ENCODE assay signal across 8 cellular contexts in genomic region chr19:57558525-57558924, GRCh38. TPM values are rescaled to one million over a fixed set of nuclear protein-coding genes. Genes with fewer than 3 reads are reported as not detected.
A peak's percentile ranks its signal among the peaks of the same experiment; 100 is the strongest.
DNase-seq lines count a peak whose midpoint lies in the region; ATAC-seq and TF ChIP-seq lines count a peak whose summit lies in the region.

No MANE protein-coding gene starts in this region.

- H3K9me2 ChIP-seq in neural cell (ENCODE audit: insufficient read depth, low read length), result no peaks in the 10 kb centered on the region

- no peak for TF ChIP-seq POLR2A in NB4 (IDR thresholded peaks at IDR 0.05; ENCODE audit: extremely low read depth, insufficient read length)

- ATAC-seq in esophagus mucosa, result no peak
- no peak for ATAC-seq in HG03039 (IDR thresholded peaks at IDR 0.05; ENCODE audit: unreplicated experiment)
- ATAC-seq in GM21360 (IDR thresholded peaks at IDR 0.05; ENCODE audit: unreplicated experiment), result no peak

- H3K36me3 Mint-ChIP-seq in CD8-positive, alpha-beta memory T cell, result peaks cover 27 to 62% (median 52%) of the 10 kb centered on the region in 3 donors

- H3K27ac ChIP-seq in CD8-positive, alpha-beta memory T cell (ENCODE audit: low read depth, low read length), result no peak overlapping the region
- H3K27ac ChIP-seq in ectodermal cell (ENCODE audit: insufficient read depth, low read depth, low read length, poor library complexity, severe bottlenecking) (no peak overlapping the region), neural cell (ENCODE audit: low read length) (no peak overlapping the region)

- peak overlapping the region; percentile 95 for H3K4me2 ChIP-seq in neural cell (ENCODE audit: low read length)

- H3K36me3 ChIP-seq in CD8-positive, alpha-beta memory T cell (ENCODE audit: insufficient read depth, low read length), result peaks cover 28% of the 10 kb centered on the region
- H3K36me3 ChIP-seq in ectodermal cell (ENCODE audit: control insufficient read depth, insufficient read depth, low read length) (peaks cover 19% of the 10 kb centered on the region), neural cell (ENCODE audit: insufficient read depth, low read length) (peaks cover 21% of the 10 kb centered on the region)

- peak overlapping the region; percentile 83 for H3K9ac ChIP-seq in neural cell (ENCODE audit: low read length)

- TF ChIP-seq EP300 in neural cell (conservative IDR thresholded peaks at IDR 0.05; ENCODE audit: poor library complexity, severe bottlenecking), result no peak

- no peaks in the 10 kb centered on the region for H4K20me1 ChIP-seq in neural cell (ENCODE audit: insufficient read depth)

- peaks cover 16 to 63% (median 30%) of the 10 kb centered on the region in 5 donors for H3K9me3 Mint-ChIP-seq in CD8-positive, alpha-beta memory T cell

- peak overlapping the region; percentile 90 to 98 (median 97) for H3K4me3 Mint-ChIP-seq in CD8-positive, alpha-beta memory T cell

- CTCF ChIA-PET in CD8-positive, alpha-beta memory T cell (lab: Charles Lee), result no interaction called here

- TF ChIP-seq CTCF in NB4 (IDR thresholded peaks at IDR 0.05; ENCODE audit: low read depth, low read length) (no peak), neural cell (IDR thresholded peaks at IDR 0.05; ENCODE audit: poor library complexity, severe bottlenecking) (peak; percentile 17)

- H3K9me3 ChIP-seq in CD8-positive, alpha-beta memory T cell (ENCODE audit: low read length), result peaks cover 2% of the 10 kb centered on the region
- H3K9me3 ChIP-seq in ectodermal cell (ENCODE audit: control insufficient read depth, low read length), result peaks cover 3% of the 10 kb centered on the region
- H3K9me3 ChIP-seq in neural cell (ENCODE audit: low read length), result peaks cover 7% of the 10 kb centered on the region

- no peak for TF ChIP-seq RAD21 in neural cell (conservative IDR thresholded peaks at IDR 0.05)

- no peaks in the 10 kb centered on the region for H3F3A ChIP-seq in neural cell (ENCODE audit: insufficient read depth, low read length, poor library complexity, severe bottlenecking)

- peaks cover 13% of the 10 kb centered on the region in 2 donors for H3K27me3 Mint-ChIP-seq in CD8-positive, alpha-beta memory T cell

- H3K4me1 Mint-ChIP-seq in CD8-positive, alpha-beta memory T cell, result peaks cover 34 to 40% (median 36%) of the 10 kb centered on the region in 3 donors

- peaks cover 9% of the 10 kb centered on the region for H3K79me2 ChIP-seq in neural cell (replicated peaks; ENCODE audit: insufficient read depth, low read length)

- H3K27ac Mint-ChIP-seq in CD8-positive, alpha-beta memory T cell, result peak overlapping the region; percentile 30 to 95 (median 80)

- peak overlapping the region; percentile 85 for H3K4me3 ChIP-seq in CD8-positive, alpha-beta memory T cell (ENCODE audit: low read length)
- H3K4me3 ChIP-seq in NB4 (ENCODE audit: low read depth, low read length) (peak overlapping the region; percentile 71), ectodermal cell (ENCODE audit: insufficient read depth, low read depth, low read length) (peak overlapping the region; percentile 87), neural cell (ENCODE audit: low read length) (peak overlapping the region; percentile 94)

- 61 to 66% methylated on average over 6 of the region's 6 CpGs for WGBS in ectodermal cell, 2 experiments

- POLR2A ChIA-PET in CD8-positive, alpha-beta memory T cell (lab: Charles Lee), result interaction anchor here (0.6 kb wide), 1 partner anchor 535 kb away, joined by 3 read pairs; no protein-coding TSS in a partner anchor

- H2AFZ ChIP-seq in neural cell (ENCODE audit: low read depth, low read length), result no peak overlapping the region

- no peaks in the 10 kb centered on the region for H3K27me3 ChIP-seq in CD8-positive, alpha-beta memory T cell (ENCODE audit: insufficient read depth, low read length, poor library complexity, severe bottlenecking)
- H3K27me3 ChIP-seq in ectodermal cell (ENCODE audit: control insufficient read depth, insufficient read depth, low read length, poor library complexity, severe bottlenecking), result no peaks in the 10 kb centered on the region
- H3K27me3 ChIP-seq in neural cell (ENCODE audit: insufficient read depth, low read depth, low read length), result no peaks in the 10 kb centered on the region

- DNase-seq in CD8-positive, alpha-beta memory T cell, result no peak
- peak; percentile 14 for DNase-seq in NB4 (ENCODE audit: low read depth)
- no peak for DNase-seq in kidney tubule cell (ENCODE audit: low spot score)

- peaks cover 15% of the 10 kb centered on the region for H3K4me1 ChIP-seq in CD8-positive, alpha-beta memory T cell (ENCODE audit: insufficient read depth, low read length)
- no peaks in the 10 kb centered on the region for H3K4me1 ChIP-seq in ectodermal cell (ENCODE audit: control insufficient read depth, insufficient read depth, low read length)

TF ChIP-seq in neural cell, 6 proteins besides CTCF, POLR2A, EP300 and RAD21:
- TF ChIP-seq REST (IDR thresholded peaks at IDR 0.05; ENCODE audit: borderline replicate concordance), result no peak
- no peak for TF ChIP-seq EZH2 (IDR thresholded peaks at IDR 0.05; ENCODE audit: borderline replicate concordance, insufficient read depth, low read length, poor library complexity, severe bottlenecking)
- no peak for TF ChIP-seq SMC3 (conservative IDR thresholded peaks at IDR 0.05; ENCODE audit: poor library complexity)
- TF ChIP-seq TAF1 (IDR thresholded peaks at IDR 0.05; ENCODE audit: low read depth), result no peak
- TF ChIP-seq MXI1 (conservative IDR thresholded peaks at IDR 0.05; ENCODE audit: poor library complexity, severe bottlenecking), result no peak
- TF ChIP-seq POLR2AphosphoS5 (IDR thresholded peaks at IDR 0.05), result no peak

RNA-seq across cellular contexts. Expression of gene ZNF550, which starts 1.1 kb away (rescaled TPM):
- total RNA-seq in CD8-positive, alpha-beta memory T cell, result 10 to 100 TPM in 1 of 2 experiments, 1 to 10 TPM in 1; 9.6 to 10.3 TPM
- 13.5 TPM for polyA plus RNA-seq in CD8-positive, alpha-beta memory T cell
- polyA plus RNA-seq in ectodermal cell (2013, experiment 1 of 4), result 10.2 TPM
- polyA plus RNA-seq in ectodermal cell (2013, experiment 2 of 4), result 8.9 TPM
- polyA plus RNA-seq in ectodermal cell (2013, experiment 3 of 4), result 8.4 TPM
- 9.5 TPM for polyA plus RNA-seq in ectodermal cell (2013, experiment 4 of 4)
- polyA plus RNA-seq in neural cell, result 21.5 and 21.9 TPM in 2 replicates
- polyA minus RNA-seq in neural cell, result 16.3 and 16.6 TPM in 2 replicates
- total RNA-seq in esophagus mucosa, result 2.7 TPM

RNA-seq across cellular contexts. Expression of gene ZNF416, which starts 20.2 kb away (rescaled TPM):
- 1 to 10 TPM; 5.9 to 6.6 TPM for total RNA-seq in CD8-positive, alpha-beta memory T cell
- polyA plus RNA-seq in CD8-positive, alpha-beta memory T cell, result 6.3 TPM
- polyA plus RNA-seq in ectodermal cell (2013, experiment 1 of 4), result 5.7 TPM
- 8.0 TPM for polyA plus RNA-seq in ectodermal cell (2013, experiment 2 of 4)
- 7.0 TPM for polyA plus RNA-seq in ectodermal cell (2013, experiment 3 of 4)
- polyA plus RNA-seq in ectodermal cell (2013, experiment 4 of 4), result 7.5 TPM
- 6.3 and 6.4 TPM in 2 replicates for polyA plus RNA-seq in neural cell
- polyA minus RNA-seq in neural cell, result 25.9 and 27.5 TPM in 2 replicates
- 6.4 TPM for total RNA-seq in esophagus mucosa

RNA-seq across cellular contexts. Expression of gene ZIK1, which starts 25.4 kb away (rescaled TPM):
- total RNA-seq in CD8-positive, alpha-beta memory T cell, result 10 to 100 TPM in 1 of 2 experiments, 1 to 10 TPM in 1; 9.7 to 10.9 TPM
- polyA plus RNA-seq in CD8-positive, alpha-beta memory T cell, result 7.6 TPM
- polyA plus RNA-seq in ectodermal cell (2013, experiment 1 of 4), result 28.8 TPM
- 28.1 TPM for polyA plus RNA-seq in ectodermal cell (2013, experiment 2 of 4)
- polyA plus RNA-seq in ectodermal cell (2013, experiment 3 of 4), result 22.5 TPM
- polyA plus RNA-seq in ectodermal cell (2013, experiment 4 of 4), result 22.7 TPM
- polyA plus RNA-seq in neural cell, result 19.4 and 25.2 TPM in 2 replicates
- polyA minus RNA-seq in neural cell, result 56.2 and 58.8 TPM in 2 replicates
- 1.1 TPM for total RNA-seq in esophagus mucosa

RNA-seq across cellular contexts. Expression of gene ZNF549, which starts 31.4 kb away (rescaled TPM):
- total RNA-seq in CD8-positive, alpha-beta memory T cell, result 1 to 10 TPM; 6.9 to 7.0 TPM
- 8.7 TPM for polyA plus RNA-seq in CD8-positive, alpha-beta memory T cell
- 9.0 TPM for polyA plus RNA-seq in ectodermal cell (2013, experiment 1 of 4)
- 11.0 TPM for polyA plus RNA-seq in ectodermal cell (2013, experiment 2 of 4)
- 7.2 TPM for polyA plus RNA-seq in ectodermal cell (2013, experiment 3 of 4)
- 9.8 TPM for polyA plus RNA-seq in ectodermal cell (2013, experiment 4 of 4)
- polyA plus RNA-seq in neural cell, result 17.9 and 24.0 TPM in 2 replicates
- 31.4 and 34.2 TPM in 2 replicates for polyA minus RNA-seq in neural cell
- total RNA-seq in esophagus mucosa, result 1.6 TPM

RNA-seq across cellular contexts. Expression of gene ZNF530, which starts 41.2 kb away (rescaled TPM):
- 10 to 100 TPM; 10.5 to 12.6 TPM for total RNA-seq in CD8-positive, alpha-beta memory T cell
- 6.2 TPM for polyA plus RNA-seq in CD8-positive, alpha-beta memory T cell
- polyA plus RNA-seq in ectodermal cell (2013, experiment 1 of 4), result 5.4 TPM
- polyA plus RNA-seq in ectodermal cell (2013, experiment 2 of 4), result 8.1 TPM
- polyA plus RNA-seq in ectodermal cell (2013, experiment 3 of 4), result 7.2 TPM
- 5.7 TPM for polyA plus RNA-seq in ectodermal cell (2013, experiment 4 of 4)
- 10.2 and 11.6 TPM in 2 replicates for polyA plus RNA-seq in neural cell
- 10.5 and 11.1 TPM in 2 replicates for polyA minus RNA-seq in neural cell
- 2.1 TPM for total RNA-seq in esophagus mucosa
